In genomic region chr12:123512838-123513665, GRCh38 we compare ENCODE assay signal across 1 cellular context.
TF ChIP-seq lines count a peak whose summit lies in the region.

No MANE protein-coding gene starts in this region.

TF ChIP-seq in HCT116, 20 proteins besides CTCF, POLR2A, EP300 and RAD21 (continued from another document):
- TF ChIP-seq ZBTB33 (IDR thresholded peaks at IDR 0.05; ENCODE audit: extremely low read depth, insufficient replicate concordance, low read length) (no peak), EZH2phosphoT487 (IDR thresholded peaks at IDR 0.05; ENCODE audit: borderline replicate concordance) (no peak), CEBPB (IDR thresholded peaks at IDR 0.05; ENCODE audit: low read depth) (no peak), YY1 (IDR thresholded peaks at IDR 0.05; ENCODE audit: extremely low read depth, insufficient replicate concordance, low read depth, low read length) (no peak), SP1 (IDR thresholded peaks at IDR 0.05; ENCODE audit: low read depth) (no peak), CBX3 (IDR thresholded peaks at IDR 0.05; ENCODE audit: low read depth) (no peak)
